In genomic region chr9:134258332-134258731, GRCh38 we compare ENCODE assay signal across 29 cellular contexts.
DNase-seq lines count a peak whose midpoint lies in the region; ATAC-seq, FAIRE-seq and TF ChIP-seq lines count a peak whose summit lies in the region.
"Had no signal": no experiment of that assay in that cellular context is flagged by ENCODE, and none has a peak within 500 bp of the region (broad histone marks: within the 10 kb centered on the region; RNA-seq: fewer than 3 reads in every experiment).

No MANE protein-coding gene starts in this region.

- CTCF ChIA-PET in HepG2 (lab: Yijun Ruan, JAX; ENCODE audit: low intra/inter-chr PET ratio, low total read pairs) = no interaction called here

- TF ChIP-seq EP300 in HepG2 (IDR thresholded peaks at IDR 0.05; ENCODE audit: low read depth in 2 of 2, low read length in 2 of 2) = no peak
- TF ChIP-seq EP300 in HepG2 (CRISPR knock-in tag; IDR thresholded peaks at IDR 0.05; ENCODE audit: borderline replicate concordance) = no peak

- in situ Hi-C loops in HepG2 (cut with HindIII; ENCODE audit: extremely low pct_ligation_motif_present, low pct_unique_long_range_greater_than_20kb) = no loop called here

- no peak overlapping the region for H2AFZ ChIP-seq in HepG2 (ENCODE audit: low read length)
- H2AFZ ChIP-seq: GM23338, PC-9 had no signal

- no peak for TF ChIP-seq POLR2A in HepG2 (IDR thresholded peaks at IDR 0.05; ENCODE audit: insufficient read depth in 1 of 2, low read depth in 2 of 2, low read length in 2 of 2)
- no peak for TF ChIP-seq POLR2A in Peyer's patch (IDR thresholded peaks at IDR 0.05)

- WGBS in HepG2 (ENCODE audit: low lambda C conversion rate) = 72% methylated on average over 2 of the region's 10 CpGs

- no peak overlapping the region for H3K4me2 ChIP-seq in HepG2 (ENCODE audit: low read depth, low read length)
- H3K4me2 ChIP-seq: GM23338, PC-9 had no signal

- no peaks in the 10 kb centered on the region for H3K9me3 ChIP-seq in left ventricle myocardium inferior (replicated peaks)
- H3K9me3 ChIP-seq in HepG2 (ENCODE audit: low read length) = no peaks in the 10 kb centered on the region
- H3K9me3 ChIP-seq in Peyer's patch = no peaks in the 10 kb centered on the region

- H3K27me3 ChIP-seq in left ventricle myocardium inferior (ENCODE audit: low read depth) = no peaks in the 10 kb centered on the region
- peaks cover 8 to 41% of the 10 kb centered on the region in 2 experiments; a peak in 4 of 5 replicates for H3K27me3 ChIP-seq in HepG2 (ENCODE audit: control insufficient read depth in 1 of 2, insufficient read depth in 2 of 2, low read length in 2 of 2)
- H3K27me3 ChIP-seq in Peyer's patch = no peaks in the 10 kb centered on the region

- ATAC-seq in Right ventricle myocardium superior (ENCODE audit: poor library complexity) = peak; percentile 50
- ATAC-seq in HepG2 = no peak
- no peak for ATAC-seq in HG03521 (IDR thresholded peaks at IDR 0.05; ENCODE audit: unreplicated experiment)
- ATAC-seq: CD8-positive, alpha-beta T cell; GM23338 had no signal

- DNase-seq in Right ventricle myocardium superior (no peak), left ventricle myocardium inferior (no peak), cerebellum (ENCODE audit: low spot score) (peak; percentile 55), HepG2 (ENCODE audit: low spot score) (no peak), Peyer's patch (no peak)
- no peak for DNase-seq in effector CD4-positive, alpha-beta T cell
- DNase-seq: Calu3; CD8-positive, alpha-beta T cell; H9; HFFc6; KBM-7; MV-4-11; NCI-H1105; NCI-H1436 treated with DMSO at 0.1 percent for 48 hours; NCI-H1930; NCI-H2107; NCI-H446; NCI-H526; NCI-H82; NK-92 treated with Interleukin-12 subunit alpha and Interleukin-12 subunit beta, amount 100 ng/mL, for 24 hours; PC-9; RPMI8226; SIG-M5 had no signal

- no TSS peak for BruUV-seq in HepG2 (replicated peaks; lab: Mats Ljungman, UMichigan)

- H3K27ac ChIP-seq in left ventricle myocardium inferior (replicated peaks) (no peak overlapping the region), HepG2 (ENCODE audit: extremely low read length, insufficient read depth, low read length) (no peak overlapping the region), Peyer's patch (no peak overlapping the region)
- H3K27ac ChIP-seq: PC-9, SK-N-MC had no signal

- H3K4me1 ChIP-seq in left ventricle myocardium inferior (peaks cover 11% of the 10 kb centered on the region), HepG2 (ENCODE audit: insufficient read depth, low read length) (peaks cover 56% of the 10 kb centered on the region), Peyer's patch (no peaks in the 10 kb centered on the region)

- H3K9ac ChIP-seq in HepG2 (ENCODE audit: insufficient read depth, low read depth, low read length) = no peak overlapping the region

- TF ChIP-seq CTCF in left ventricle myocardium inferior (IDR thresholded peaks at IDR 0.05; ENCODE audit: borderline replicate concordance) (no peak), HepG2 (CRISPR knock-in tag; IDR thresholded peaks at IDR 0.05) (no peak), Peyer's patch (IDR thresholded peaks at IDR 0.05) (no peak)

- no peak for FAIRE-seq in HepG2 (lab: Jason Lieb, UNC)
- FAIRE-seq: A204.1, G401.6, HTR-8/SVneo had no signal

- H3K36me3 ChIP-seq in left ventricle myocardium inferior (no peaks in the 10 kb centered on the region), HepG2 (replicated peaks in 1 of 2; ENCODE audit: control insufficient read depth in 1 of 2, insufficient read depth in 2 of 2, low read length in 2 of 2) (no peaks in the 10 kb centered on the region), Peyer's patch (no peaks in the 10 kb centered on the region)

- H3K4me3 ChIP-seq in left ventricle myocardium inferior = no peak overlapping the region
- H3K4me3 ChIP-seq in HepG2 (replicated peaks in 1 of 3; ENCODE audit: insufficient read depth in 1 of 3, low read depth in 2 of 3, low read length in 3 of 3) = no peak overlapping the region
- no peak overlapping the region for H3K4me3 ChIP-seq in Peyer's patch
- H3K4me3 ChIP-seq: GM23338, PC-9, SK-N-MC had no signal

- no peaks in the 10 kb centered on the region for H3K79me2 ChIP-seq in HepG2 (ENCODE audit: insufficient read depth, low read length)

- TF ChIP-seq RAD21 in HepG2 (CRISPR knock-in tag; IDR thresholded peaks at IDR 0.05) = no peak

- POLR2A ChIA-PET in HepG2 (lab: Yijun Ruan, JAX) = no interaction called here

- H4K20me1 ChIP-seq in HepG2 (ENCODE audit: insufficient read depth, low read length) = no peaks in the 10 kb centered on the region

- intact Hi-C loops in Right ventricle myocardium superior (cut with DNase I) (no loop called here), left ventricle myocardium inferior (cut with micrococcal nuclease) (no loop called here), HepG2 (cut with micrococcal nuclease; ENCODE audit: unreplicated experiment) (no loop called here)

TF ChIP-seq in HepG2, 621 proteins besides CTCF, POLR2A, EP300 and RAD21:
- TF ChIP-seq MAX (IDR thresholded peaks at IDR 0.05) (no peak), HNRNPL (IDR thresholded peaks at IDR 0.05; ENCODE audit: low read depth, low read length) (peak; percentile 22; the same call in 1 of the 2 replicates), TSC22D2 (CRISPR knock-in tag; IDR thresholded peaks at IDR 0.05; ENCODE audit: borderline replicate concordance) (no peak), ZNF160 (CRISPR knock-in tag; IDR thresholded peaks at IDR 0.05) (no peak), TEAD2 (CRISPR knock-in tag; IDR thresholded peaks at IDR 0.05) (no peak), PRDM4 (CRISPR knock-in tag; IDR thresholded peaks at IDR 0.05; ENCODE audit: borderline replicate concordance) (no peak)
